Comparison of ENCODE assay signal across 1 cellular context in the genomic region with DNA sequence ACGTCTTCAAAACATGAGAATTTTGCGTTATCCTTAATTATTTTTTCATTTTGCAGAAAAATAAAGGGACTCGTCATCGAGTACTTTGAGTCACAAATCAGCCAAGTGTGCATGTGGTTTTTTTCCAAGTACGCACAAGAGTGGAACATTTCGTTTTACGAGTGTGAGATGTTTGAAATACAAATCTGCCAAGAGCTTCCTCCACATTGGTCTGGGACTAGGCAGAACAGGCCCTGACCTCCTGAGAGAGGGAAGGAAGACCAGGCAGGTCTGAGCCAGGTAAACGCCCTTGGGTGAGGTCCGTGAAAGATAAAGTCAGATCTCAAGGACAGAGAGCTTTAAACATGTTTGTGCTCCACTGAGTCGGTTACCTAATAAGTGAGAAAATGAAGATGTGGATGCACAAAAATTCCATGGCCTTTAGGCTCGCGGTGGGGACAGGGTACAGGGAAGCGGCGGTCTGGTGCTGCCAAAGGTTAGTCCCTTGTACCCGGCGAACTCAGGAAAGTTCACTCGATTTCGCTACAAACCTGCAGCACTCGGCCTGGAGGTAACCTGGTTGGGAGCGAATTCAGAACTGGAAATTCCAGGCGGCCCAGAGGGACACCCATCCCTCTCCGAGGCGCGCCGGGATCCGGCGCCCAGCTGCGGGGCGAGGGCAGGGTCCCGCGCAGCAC.
TF ChIP-seq lines count a peak whose summit lies in the region.

No MANE protein-coding gene starts in this region.

TF ChIP-seq in HepG2, 621 proteins besides CTCF, POLR2A, EP300 and RAD21 (continued from another document and continues in another):
- TF ChIP-seq, protein P1, sequence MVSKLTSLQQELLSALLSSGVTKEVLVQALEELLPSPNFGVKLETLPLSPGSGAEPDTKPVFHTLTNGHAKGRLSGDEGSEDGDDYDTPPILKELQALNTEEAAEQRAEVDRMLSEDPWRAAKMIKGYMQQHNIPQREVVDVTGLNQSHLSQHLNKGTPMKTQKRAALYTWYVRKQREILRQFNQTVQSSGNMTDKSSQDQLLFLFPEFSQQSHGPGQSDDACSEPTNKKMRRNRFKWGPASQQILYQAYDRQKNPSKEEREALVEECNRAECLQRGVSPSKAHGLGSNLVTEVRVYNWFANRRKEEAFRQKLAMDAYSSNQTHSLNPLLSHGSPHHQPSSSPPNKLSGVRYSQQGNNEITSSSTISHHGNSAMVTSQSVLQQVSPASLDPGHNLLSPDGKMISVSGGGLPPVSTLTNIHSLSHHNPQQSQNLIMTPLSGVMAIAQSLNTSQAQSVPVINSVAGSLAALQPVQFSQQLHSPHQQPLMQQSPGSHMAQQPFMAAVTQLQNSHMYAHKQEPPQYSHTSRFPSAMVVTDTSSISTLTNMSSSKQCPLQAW (CRISPR knock-in tag; IDR thresholded peaks at IDR 0.05), result peak; percentile 59; the same call in 1 of the 2 replicates
- TF ChIP-seq ZNF549 (CRISPR knock-in tag; IDR thresholded peaks at IDR 0.05), result no peak
- TF ChIP-seq, protein P2, sequence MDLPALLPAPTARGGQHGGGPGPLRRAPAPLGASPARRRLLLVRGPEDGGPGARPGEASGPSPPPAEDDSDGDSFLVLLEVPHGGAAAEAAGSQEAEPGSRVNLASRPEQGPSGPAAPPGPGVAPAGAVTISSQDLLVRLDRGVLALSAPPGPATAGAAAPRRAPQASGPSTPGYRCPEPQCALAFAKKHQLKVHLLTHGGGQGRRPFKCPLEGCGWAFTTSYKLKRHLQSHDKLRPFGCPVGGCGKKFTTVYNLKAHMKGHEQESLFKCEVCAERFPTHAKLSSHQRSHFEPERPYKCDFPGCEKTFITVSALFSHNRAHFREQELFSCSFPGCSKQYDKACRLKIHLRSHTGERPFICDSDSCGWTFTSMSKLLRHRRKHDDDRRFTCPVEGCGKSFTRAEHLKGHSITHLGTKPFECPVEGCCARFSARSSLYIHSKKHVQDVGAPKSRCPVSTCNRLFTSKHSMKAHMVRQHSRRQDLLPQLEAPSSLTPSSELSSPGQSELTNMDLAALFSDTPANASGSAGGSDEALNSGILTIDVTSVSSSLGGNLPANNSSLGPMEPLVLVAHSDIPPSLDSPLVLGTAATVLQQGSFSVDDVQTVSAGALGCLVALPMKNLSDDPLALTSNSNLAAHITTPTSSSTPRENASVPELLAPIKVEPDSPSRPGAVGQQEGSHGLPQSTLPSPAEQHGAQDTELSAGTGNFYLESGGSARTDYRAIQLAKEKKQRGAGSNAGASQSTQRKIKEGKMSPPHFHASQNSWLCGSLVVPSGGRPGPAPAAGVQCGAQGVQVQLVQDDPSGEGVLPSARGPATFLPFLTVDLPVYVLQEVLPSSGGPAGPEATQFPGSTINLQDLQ (CRISPR knock-in tag; IDR thresholded peaks at IDR 0.05), result no peak
- TF ChIP-seq RCOR2 (CRISPR knock-in tag; IDR thresholded peaks at IDR 0.05), result peak; percentile 42; the same call in 1 of the 2 replicates
- no peak for TF ChIP-seq SRY (CRISPR knock-in tag; IDR thresholded peaks at IDR 0.05)
- no peak for TF ChIP-seq ARID2 (CRISPR knock-in tag; IDR thresholded peaks at IDR 0.05; ENCODE audit: borderline replicate concordance)
- no peak for TF ChIP-seq ZNF484 (CRISPR knock-in tag; IDR thresholded peaks at IDR 0.05; ENCODE audit: borderline replicate concordance, low read depth)
- no peak for TF ChIP-seq CREB1 (IDR thresholded peaks at IDR 0.05)
- no peak for TF ChIP-seq CREB1 (CRISPR knock-in tag; IDR thresholded peaks at IDR 0.05)
- TF ChIP-seq TP53 (CRISPR knock-in tag; conservative IDR thresholded peaks at IDR 0.05), result 0 out of 2 replicates have a peak, but pooled peaks have one; percentile 75
- no peak for TF ChIP-seq ZHX2 (IDR thresholded peaks at IDR 0.05; ENCODE audit: low read depth)
- TF ChIP-seq ZHX2 (CRISPR knock-in tag; IDR thresholded peaks at IDR 0.05; ENCODE audit: borderline replicate concordance), result no peak
- no peak for TF ChIP-seq ZNF75D (CRISPR knock-in tag; IDR thresholded peaks at IDR 0.05; ENCODE audit: borderline replicate concordance)
- TF ChIP-seq ZNF446 (CRISPR knock-in tag; IDR thresholded peaks at IDR 0.05), result no peak
- TF ChIP-seq ZNF644 (CRISPR knock-in tag; IDR thresholded peaks at IDR 0.05; ENCODE audit: low read depth), result no peak
- TF ChIP-seq ZNF33B (CRISPR knock-in tag; IDR thresholded peaks at IDR 0.05), result no peak
- no peak; the same call in none of the 2 replicates for TF ChIP-seq IRF2 (CRISPR knock-in tag; IDR thresholded peaks at IDR 0.05)
- no peak for TF ChIP-seq KLF9 (CRISPR knock-in tag; IDR thresholded peaks at IDR 0.05; ENCODE audit: low read depth)
- peak; percentile 57; the same call in 1 of the 2 replicates for TF ChIP-seq TAF1 (CRISPR knock-in tag; IDR thresholded peaks at IDR 0.05)
- no peak for TF ChIP-seq STAG1 (CRISPR knock-in tag; IDR thresholded peaks at IDR 0.05)
- TF ChIP-seq CBFB (CRISPR knock-in tag; IDR thresholded peaks at IDR 0.05), result 0 out of 2 replicates have a peak, but pooled peaks have one; percentile 20
- peak; percentile 29; the same call in 1 of the 2 replicates for TF ChIP-seq DMAP1 (CRISPR knock-in tag; IDR thresholded peaks at IDR 0.05)
- peak; percentile 4; the same call in 1 of the 2 replicates for TF ChIP-seq ZNF691 (CRISPR knock-in tag; IDR thresholded peaks at IDR 0.05; ENCODE audit: borderline replicate concordance, low read depth)
- TF ChIP-seq MED1 (CRISPR knock-in tag; IDR thresholded peaks at IDR 0.05), result no peak; the same call in 1 of the 2 replicates
- no peak for TF ChIP-seq ZNF777 (CRISPR knock-in tag; IDR thresholded peaks at IDR 0.05)
- TF ChIP-seq EED (CRISPR knock-in tag; IDR thresholded peaks at IDR 0.05), result no peak
- no peak for TF ChIP-seq ZNF577 (CRISPR knock-in tag; IDR thresholded peaks at IDR 0.05; ENCODE audit: borderline replicate concordance, low read depth)
- TF ChIP-seq, protein P3, sequence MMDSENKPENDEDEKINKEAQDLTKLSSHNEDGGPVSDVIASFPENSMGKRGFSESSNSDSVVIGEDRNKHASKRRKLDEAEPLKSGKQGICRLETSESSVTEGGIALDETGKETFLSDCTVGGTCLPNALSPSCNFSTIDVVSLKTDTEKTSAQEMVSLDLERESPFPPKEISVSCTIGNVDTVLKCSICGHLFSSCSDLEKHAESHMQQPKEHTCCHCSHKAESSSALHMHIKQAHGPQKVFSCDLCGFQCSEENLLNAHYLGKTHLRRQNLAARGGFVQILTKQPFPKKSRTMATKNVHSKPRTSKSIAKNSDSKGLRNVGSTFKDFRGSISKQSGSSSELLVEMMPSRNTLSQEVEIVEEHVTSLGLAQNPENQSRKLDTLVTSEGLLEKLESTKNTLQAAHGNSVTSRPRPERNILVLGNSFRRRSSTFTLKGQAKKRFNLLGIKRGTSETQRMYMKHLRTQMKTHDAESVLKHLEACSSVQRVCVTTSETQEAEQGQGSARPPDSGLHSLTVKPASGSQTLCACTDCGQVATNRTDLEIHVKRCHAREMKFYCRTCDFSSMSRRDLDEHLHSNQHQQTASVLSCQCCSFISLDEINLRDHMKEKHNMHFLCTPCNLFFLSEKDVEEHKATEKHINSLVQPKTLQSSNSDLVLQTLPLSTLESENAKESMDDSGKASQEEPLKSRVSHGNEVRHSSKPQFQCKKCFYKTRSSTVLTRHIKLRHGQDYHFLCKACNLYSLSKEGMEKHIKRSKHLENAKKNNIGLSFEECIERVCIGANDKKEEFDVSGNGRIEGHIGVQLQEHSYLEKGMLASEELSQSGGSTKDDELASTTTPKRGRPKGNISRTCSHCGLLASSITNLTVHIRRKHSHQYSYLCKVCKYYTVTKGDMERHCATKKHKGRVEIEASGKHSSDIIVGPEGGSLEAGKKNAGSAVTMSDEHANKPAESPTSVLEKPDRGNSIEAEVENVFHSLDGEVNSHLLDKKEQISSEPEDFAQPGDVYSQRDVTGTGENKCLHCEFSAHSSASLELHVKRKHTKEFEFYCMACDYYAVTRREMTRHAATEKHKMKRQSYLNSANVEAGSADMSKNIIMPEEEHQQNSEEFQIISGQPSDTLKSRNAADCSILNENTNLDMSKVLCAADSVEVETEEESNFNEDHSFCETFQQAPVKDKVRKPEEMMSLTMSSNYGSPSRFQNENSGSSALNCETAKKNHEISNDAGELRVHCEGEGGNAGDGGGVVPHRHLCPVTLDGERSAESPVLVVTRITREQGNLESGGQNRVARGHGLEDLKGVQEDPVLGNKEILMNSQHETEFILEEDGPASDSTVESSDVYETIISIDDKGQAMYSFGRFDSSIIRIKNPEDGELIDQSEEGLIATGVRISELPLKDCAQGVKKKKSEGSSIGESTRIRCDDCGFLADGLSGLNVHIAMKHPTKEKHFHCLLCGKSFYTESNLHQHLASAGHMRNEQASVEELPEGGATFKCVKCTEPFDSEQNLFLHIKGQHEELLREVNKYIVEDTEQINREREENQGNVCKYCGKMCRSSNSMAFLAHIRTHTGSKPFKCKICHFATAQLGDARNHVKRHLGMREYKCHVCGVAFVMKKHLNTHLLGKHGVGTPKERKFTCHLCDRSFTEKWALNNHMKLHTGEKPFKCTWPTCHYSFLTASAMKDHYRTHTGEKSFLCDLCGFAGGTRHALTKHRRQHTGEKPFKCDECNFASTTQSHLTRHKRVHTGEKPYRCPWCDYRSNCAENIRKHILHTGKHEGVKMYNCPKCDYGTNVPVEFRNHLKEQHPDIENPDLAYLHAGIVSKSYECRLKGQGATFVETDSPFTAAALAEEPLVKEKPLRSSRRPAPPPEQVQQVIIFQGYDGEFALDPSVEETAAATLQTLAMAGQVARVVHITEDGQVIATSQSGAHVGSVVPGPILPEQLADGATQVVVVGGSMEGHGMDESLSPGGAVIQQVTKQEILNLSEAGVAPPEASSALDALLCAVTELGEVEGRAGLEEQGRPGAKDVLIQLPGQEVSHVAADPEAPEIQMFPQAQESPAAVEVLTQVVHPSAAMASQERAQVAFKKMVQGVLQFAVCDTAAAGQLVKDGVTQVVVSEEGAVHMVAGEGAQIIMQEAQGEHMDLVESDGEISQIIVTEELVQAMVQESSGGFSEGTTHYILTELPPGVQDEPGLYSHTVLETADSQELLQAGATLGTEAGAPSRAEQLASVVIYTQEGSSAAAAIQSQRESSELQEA (CRISPR knock-in tag; IDR thresholded peaks at IDR 0.05; ENCODE audit: not compliant biosample characterization), result no peak
- TF ChIP-seq ZNF350 (CRISPR knock-in tag; IDR thresholded peaks at IDR 0.05; ENCODE audit: borderline replicate concordance, low read depth), result 0 out of 2 replicates have a peak, but pooled peaks have one; percentile 39
- no peak for TF ChIP-seq U2AF2 (IDR thresholded peaks at IDR 0.05; ENCODE audit: low read depth, low read length)
- TF ChIP-seq FLYWCH1 (CRISPR knock-in tag; IDR thresholded peaks at IDR 0.05), result no peak
- TF ChIP-seq, protein P4, sequence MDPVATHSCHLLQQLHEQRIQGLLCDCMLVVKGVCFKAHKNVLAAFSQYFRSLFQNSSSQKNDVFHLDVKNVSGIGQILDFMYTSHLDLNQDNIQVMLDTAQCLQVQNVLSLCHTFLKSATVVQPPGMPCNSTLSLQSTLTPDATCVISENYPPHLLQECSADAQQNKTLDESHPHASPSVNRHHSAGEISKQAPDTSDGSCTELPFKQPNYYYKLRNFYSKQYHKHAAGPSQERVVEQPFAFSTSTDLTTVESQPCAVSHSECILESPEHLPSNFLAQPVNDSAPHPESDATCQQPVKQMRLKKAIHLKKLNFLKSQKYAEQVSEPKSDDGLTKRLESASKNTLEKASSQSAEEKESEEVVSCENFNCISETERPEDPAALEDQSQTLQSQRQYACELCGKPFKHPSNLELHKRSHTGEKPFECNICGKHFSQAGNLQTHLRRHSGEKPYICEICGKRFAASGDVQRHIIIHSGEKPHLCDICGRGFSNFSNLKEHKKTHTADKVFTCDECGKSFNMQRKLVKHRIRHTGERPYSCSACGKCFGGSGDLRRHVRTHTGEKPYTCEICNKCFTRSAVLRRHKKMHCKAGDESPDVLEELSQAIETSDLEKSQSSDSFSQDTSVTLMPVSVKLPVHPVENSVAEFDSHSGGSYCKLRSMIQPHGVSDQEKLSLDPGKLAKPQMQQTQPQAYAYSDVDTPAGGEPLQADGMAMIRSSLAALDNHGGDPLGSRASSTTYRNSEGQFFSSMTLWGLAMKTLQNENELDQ (CRISPR knock-in tag; IDR thresholded peaks at IDR 0.05; ENCODE audit: borderline replicate concordance), result no peak
- no peak for TF ChIP-seq U2AF1 (optimal IDR thresholded peaks at IDR 0.05; ENCODE audit: low read depth, low read length)
- TF ChIP-seq, protein P5, sequence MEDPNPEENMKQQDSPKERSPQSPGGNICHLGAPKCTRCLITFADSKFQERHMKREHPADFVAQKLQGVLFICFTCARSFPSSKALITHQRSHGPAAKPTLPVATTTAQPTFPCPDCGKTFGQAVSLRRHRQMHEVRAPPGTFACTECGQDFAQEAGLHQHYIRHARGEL (CRISPR knock-in tag; IDR thresholded peaks at IDR 0.05), result no peak
- no peak for TF ChIP-seq HCFC1 (IDR thresholded peaks at IDR 0.05; ENCODE audit: low read depth, low read length)
